In the genomic region with DNA sequence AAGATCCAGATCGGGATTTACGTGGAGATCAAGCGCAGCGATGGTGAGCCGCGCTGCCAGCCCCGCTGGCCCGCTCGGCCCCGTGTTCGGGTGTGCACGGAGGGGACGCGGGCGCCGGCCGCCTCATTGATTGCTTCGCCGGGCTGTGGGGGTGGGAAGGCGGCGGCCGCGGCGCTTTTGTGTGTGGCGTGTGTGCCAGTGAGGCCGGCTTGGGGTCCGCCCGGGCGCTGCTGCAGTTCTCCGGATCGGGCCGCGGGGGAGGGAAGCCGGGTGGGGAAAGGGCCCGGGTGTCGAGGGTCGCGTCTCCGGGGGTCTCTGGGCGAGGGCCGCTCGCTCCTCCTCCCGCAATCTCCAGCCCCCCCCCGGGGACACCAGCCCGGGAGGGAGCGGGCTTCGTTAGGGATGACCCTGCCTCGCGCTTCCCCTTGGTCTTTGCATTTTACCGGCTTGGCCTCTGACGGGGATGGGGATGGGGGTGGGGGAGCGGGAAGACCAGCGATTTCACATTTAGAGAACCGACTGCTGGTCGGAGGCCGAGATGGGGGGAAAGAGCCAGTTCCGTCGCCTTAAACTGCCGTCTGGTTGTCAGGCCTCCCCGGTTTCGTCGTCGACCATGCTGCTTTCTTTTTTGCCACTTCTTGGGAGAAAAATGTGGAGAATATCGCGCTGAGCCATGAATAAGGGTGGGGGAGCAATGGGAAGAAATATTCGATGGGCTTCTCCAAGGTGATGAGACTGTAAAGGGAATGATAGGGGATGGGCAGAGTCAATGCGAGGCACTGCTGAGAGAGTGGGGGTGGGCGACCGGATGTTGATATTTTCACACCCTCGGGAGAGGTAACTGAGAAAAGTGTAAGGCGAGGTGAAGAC, we compare ENCODE assay signal across 8 cellular contexts. TPM values are rescaled to one million over a fixed set of nuclear protein-coding genes. Genes with fewer than 3 reads are reported as not detected.
DNase-seq lines count a peak whose midpoint lies in the region; ATAC-seq lines count a peak whose summit lies in the region.

No MANE protein-coding gene starts in this region.

- peaks cover 57% of the 10 kb centered on the region for H3K79me2 ChIP-seq in Karpas-422 (ENCODE audit: low read length)

- H3K4me3 ChIP-seq in GM08714 (ENCODE audit: low read length) = peak overlapping the region; percentile 92
- peak overlapping the region; percentile 98 for H3K4me3 ChIP-seq in Karpas-422 (ENCODE audit: low read length)

- ATAC-seq in GM21825 (IDR thresholded peaks at IDR 0.05; ENCODE audit: unreplicated experiment) = peak; percentile 28
- ATAC-seq in activated CD4-positive, CD25-positive, alpha-beta regulatory T cell treated with anti-CD3 and anti-CD28 coated beads, Interleukin-2, amount 50 U/mL, for 24 hours = peak; percentile 5 to 11
- peak; percentile 50 for ATAC-seq in left colon

- H2AFZ ChIP-seq in Karpas-422 (ENCODE audit: low read length) = no peak overlapping the region

- intact Hi-C loops in left colon (cut with DNase I, micrococcal nuclease) = no loop called here

- peak overlapping the region; percentile 99 for H3K9ac ChIP-seq in Karpas-422 (ENCODE audit: low read length)

- H3K36me3 ChIP-seq in Karpas-422 (ENCODE audit: insufficient read depth, low read length) = peaks cover 17% of the 10 kb centered on the region; the same call in 1 of the 2 replicates

- no peaks in the 10 kb centered on the region for H3K9me2 ChIP-seq in Karpas-422 (replicated peaks; ENCODE audit: insufficient read depth, low read length)

- peak; percentile 83 for DNase-seq in Karpas-422
- DNase-seq in cerebellar cortex (ENCODE audit: low spot score) = peak; percentile 32
- DNase-seq in left colon = peak; percentile 33 to 72
- DNase-seq in stimulated activated CD4-positive, alpha-beta T cell treated with anti-CD3 and anti-CD28 coated beads, Interleukin-2, amount 100 ng/mL, for 24 hours = peak; percentile 65 to 68
- DNase-seq in OCI-M2 (lab: John Stamatoyannopoulos, UW; ENCODE audit: unreplicated experiment) = no peak

- H3K27ac ChIP-seq in Karpas-422 (ENCODE audit: low read length) = peak overlapping the region; percentile 84

- H3K9me3 ChIP-seq in Karpas-422 (ENCODE audit: low read length) = no peaks in the 10 kb centered on the region

- peak overlapping the region; percentile 85 for H3K4me2 ChIP-seq in Karpas-422 (ENCODE audit: low read depth, low read length, poor library complexity, severe bottlenecking)

- peaks cover 43% of the 10 kb centered on the region for H3K4me1 ChIP-seq in Karpas-422 (ENCODE audit: low read length)

- H3K27me3 ChIP-seq in Karpas-422 (ENCODE audit: low read length) = no peaks in the 10 kb centered on the region

- H4K20me1 ChIP-seq in Karpas-422 (ENCODE audit: insufficient read depth, low read depth, low read length) = peaks cover 40% of the 10 kb centered on the region

RNA-seq across cellular contexts. Expression of gene KIF2A, which starts 0.7 kb away (rescaled TPM):
- total RNA-seq in Karpas-422 (2014; rRNA removed; shearing (Covaris generic); ENCODE audit: low replicate concordance) = 58.5 and 81.8 TPM in 2 replicates
- total RNA-seq in left colon = 10 to 100 TPM; 30.6 to 46.9 TPM
